Comparison of ENCODE assay signal across 8 cellular contexts in genomic region chr12:10392394-10392930, GRCh38. TPM values are rescaled to one million over a fixed set of nuclear protein-coding genes. Genes with fewer than 3 reads are reported as not detected.
DNase-seq lines count a peak whose midpoint lies in the region; FAIRE-seq and TF ChIP-seq lines count a peak whose summit lies in the region.

No MANE protein-coding gene starts in this region.

- DNase-seq in GM10248 (ENCODE audit: extremely low spot score): peak; percentile 30
- DNase-seq in H54 (ENCODE audit: insufficient read length, low spot score): peak; percentile 21
- peak; percentile 93 for DNase-seq in M059J (ENCODE audit: low read depth)
- DNase-seq in activated naive CD8-positive, alpha-beta T cell treated with anti-CD3 and anti-CD28 coated beads for 36 hours: peak; percentile 50
- peak; percentile 26 for DNase-seq in kidney tubule cell (ENCODE audit: low spot score)
- DNase-seq in NCI-H187 treated with DMSO at 0.1 percent for 48 hours (lab: John Stamatoyannopoulos, UW): no peak
- no peak for DNase-seq in effector CD8-positive, alpha-beta T cell (lab: John Stamatoyannopoulos, UW)
- no peak for DNase-seq in NCI-H1694 treated with DMSO at 0.1 percent for 48 hours (lab: John Stamatoyannopoulos, UW)

- no peaks in the 10 kb centered on the region for H3K9me3 Mint-ChIP-seq in activated naive CD8-positive, alpha-beta T cell treated with anti-CD3 and anti-CD28 coated beads for 36 hours

- H3K36me3 Mint-ChIP-seq in activated naive CD8-positive, alpha-beta T cell treated with anti-CD3 and anti-CD28 coated beads for 36 hours: peaks cover 16% of the 10 kb centered on the region

- H3K27me3 Mint-ChIP-seq in activated naive CD8-positive, alpha-beta T cell treated with anti-CD3 and anti-CD28 coated beads for 36 hours: no peaks in the 10 kb centered on the region

- FAIRE-seq in H54 (lab: Jason Lieb, UNC): peak; percentile 99

- POLR2A ChIA-PET in GM10248 (lab: Yijun Ruan, JAX): no interaction called here

- peak overlapping the region; percentile 72 for H3K4me3 Mint-ChIP-seq in activated naive CD8-positive, alpha-beta T cell treated with anti-CD3 and anti-CD28 coated beads for 36 hours

- peaks cover 60% of the 10 kb centered on the region for H3K4me1 Mint-ChIP-seq in activated naive CD8-positive, alpha-beta T cell treated with anti-CD3 and anti-CD28 coated beads for 36 hours

- peak overlapping the region; percentile 96 for H3K27ac Mint-ChIP-seq in activated naive CD8-positive, alpha-beta T cell treated with anti-CD3 and anti-CD28 coated beads for 36 hours

- CTCF ChIA-PET in GM10248 (lab: Yijun Ruan, JAX): interaction anchor here (1.1 to 1.4 kb wide), 3 partner anchors 10 to 157 kb away, joined by 3 read pairs; no protein-coding TSS in a partner anchor

- no peak for TF ChIP-seq POLR2A in H54 (IDR thresholded peaks at IDR 0.05; ENCODE audit: low read depth, low read length)

- no peak for TF ChIP-seq CTCF in GM10248 (IDR thresholded peaks at IDR 0.05; ENCODE audit: control extremely low read depth, extremely low read depth, low read depth, missing control alignments)

RNA-seq across cellular contexts. Expression of gene KLRK1, which starts 2.6 kb away (rescaled TPM):
- not detected in 2 replicates for total RNA-seq in M059J (2014; rRNA removed; shearing (Covaris generic))
- 100 to 1,000 TPM; 112 to 114 TPM for total RNA-seq in activated naive CD8-positive, alpha-beta T cell treated with anti-CD3 and anti-CD28 coated beads for 36 hours

RNA-seq across cellular contexts. Expression of gene KLRC4, which starts 17.1 kb away (rescaled TPM):
- not detected in 2 replicates for total RNA-seq in M059J (2014; rRNA removed; shearing (Covaris generic))
- total RNA-seq in activated naive CD8-positive, alpha-beta T cell treated with anti-CD3 and anti-CD28 coated beads for 36 hours: 1 to 10 TPM; 2.4 TPM

RNA-seq across cellular contexts. Expression of gene KLRC3, which starts 27.9 kb away (rescaled TPM):
- not detected in 2 replicates for total RNA-seq in M059J (2014; rRNA removed; shearing (Covaris generic))
- total RNA-seq in activated naive CD8-positive, alpha-beta T cell treated with anti-CD3 and anti-CD28 coated beads for 36 hours: 1 to 10 TPM in 1 of 2 experiments, under 1 TPM in 1; 0.64 to 1.1 TPM

RNA-seq across cellular contexts. Expression of gene KLRC2, which starts 43.3 kb away (rescaled TPM):
- not detected in 2 replicates for total RNA-seq in M059J (2014; rRNA removed; shearing (Covaris generic))
- total RNA-seq in activated naive CD8-positive, alpha-beta T cell treated with anti-CD3 and anti-CD28 coated beads for 36 hours: under 1 TPM in 1 of 2 experiments, not detected in 1; 0.82 TPM

Comparison
In these comparisons a context has a peak if more than half of its experiments do, and no peak if none do; other contexts are left out.
1. DNase-seq: peak in GM10248 (single experiment), H54 (single experiment), M059J (single experiment), activated naive CD8-positive, alpha-beta T cell treated with anti-CD3 and anti-CD28 coated beads for 36 hours (single experiment) and kidney tubule cell (single experiment); none in NCI-H187 treated with DMSO at 0.1 percent for 48 hours (single experiment), effector CD8-positive, alpha-beta T cell (single experiment) and NCI-H1694 treated with DMSO at 0.1 percent for 48 hours (single experiment).
2. RNA of gene KLRK1, which starts 2.6 kb away (total RNA-seq): 112 to 114 TPM in activated naive CD8-positive, alpha-beta T cell treated with anti-CD3 and anti-CD28 coated beads for 36 hours; not detected in M059J; every median in the first group is over 100 times any median in the second.